8 cellular contexts compared by ENCODE assay signal in the genomic region with DNA sequence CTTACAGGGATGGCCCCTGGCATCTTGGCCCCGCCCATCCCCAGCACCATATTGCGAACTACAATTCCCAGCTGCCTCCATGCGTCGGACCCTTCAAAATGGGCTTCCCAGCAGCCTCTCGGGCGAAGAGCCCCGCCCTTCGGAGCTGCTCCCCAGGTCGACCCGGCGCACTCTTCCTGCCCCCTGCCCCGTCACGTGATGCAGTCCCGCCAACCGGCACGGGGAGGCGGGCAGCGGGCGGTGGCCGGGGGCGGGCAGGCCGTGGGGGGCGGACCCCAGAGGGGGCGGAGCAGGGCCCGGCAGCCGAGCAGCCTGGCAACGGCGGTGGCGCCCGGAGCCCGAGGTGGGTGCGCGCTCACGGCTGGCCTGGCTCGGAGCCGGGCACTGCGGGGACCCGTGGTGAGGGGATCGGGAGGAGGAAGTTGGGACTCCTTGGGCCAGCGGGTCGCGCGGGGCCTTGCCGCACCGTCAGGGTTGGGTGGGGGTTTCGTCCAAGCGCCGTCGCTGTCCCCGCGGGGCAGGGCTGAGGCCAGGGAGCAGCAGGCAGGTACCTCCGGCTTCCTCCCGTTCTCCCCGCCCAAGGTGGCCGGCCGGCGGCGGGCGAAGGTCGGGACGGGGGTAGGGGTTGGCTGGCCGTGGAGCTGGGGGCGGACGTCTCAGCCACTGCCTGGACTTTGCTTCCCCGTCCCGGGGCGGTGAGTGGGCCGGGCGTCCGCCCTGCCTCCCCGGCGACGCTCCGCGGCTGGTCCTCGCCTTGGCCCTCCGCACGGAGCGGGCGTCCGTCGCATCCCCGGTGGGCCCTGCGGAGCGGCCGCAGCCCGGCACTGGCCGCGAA. TPM values are rescaled to one million over a fixed set of nuclear protein-coding genes. Genes with fewer than 3 reads are reported as not detected.
DNase-seq lines count a peak whose midpoint lies in the region; ATAC-seq, FAIRE-seq and TF ChIP-seq lines count a peak whose summit lies in the region.

A gene (plus strand): TSS at position 302 of the 835 bp plus-strand sequence. CDS start 23,994 bp downstream, outside the sequence.

- peak; percentile 74 to 79 for DNase-seq in AML-193 (lab: John Stamatoyannopoulos, UW)
- peak; percentile 96 for DNase-seq in NCI-H460 (ENCODE audit: extremely low read depth, low read depth)
- DNase-seq in activated CD4-positive, CD25-positive, alpha-beta regulatory T cell treated with anti-CD3 and anti-CD28 coated beads, Interleukin-2, amount 50 U/mL, for 72 hours, result peak; percentile 87
- DNase-seq in cerebellar nuclear complex (lab: John Stamatoyannopoulos, UW), result peak; percentile 48 to 70
- DNase-seq in stimulated activated CD4-positive, alpha-beta T cell treated with anti-CD3 and anti-CD28 coated beads, Interleukin-12 subunit alpha, Interleukin-12 subunit beta, amount 100 ng/mL, for 24 hours (ENCODE audit: low read depth in 2 of 2), result peak; percentile 81

- FAIRE-seq in islet of Langerhans (lab: Jason Lieb, UNC), result peak; percentile 61

- ATAC-seq in HG03432 (IDR thresholded peaks at IDR 0.05; ENCODE audit: unreplicated experiment), result peak; percentile 93

- peak; percentile 31 for TF ChIP-seq POLR2A in GM19193 (IDR thresholded peaks at IDR 0.05; ENCODE audit: extremely low read depth, insufficient read depth, insufficient read length)

RNA-seq across cellular contexts. Expression of the gene that starts here (rescaled TPM):
- 8.3 and 12.2 TPM in 2 replicates for total RNA-seq in NCI-H460 (2014; rRNA removed; shearing (Covaris generic))
- 4.7 and 5.0 TPM in 2 replicates for polyA plus RNA-seq in NCI-H460 (2014; cell fraction: nucleus; rRNA removed)

Comparison
In these comparisons a context has a peak if more than half of its experiments do, and no peak if none do; other contexts are left out.
1. Peak in every context shown above with its lines: DNase-seq and ATAC-seq.